Comparison of ENCODE assay signal across 8 cellular contexts in genomic region chr7:28096713-28097112, GRCh38.
DNase-seq lines count a peak whose midpoint lies in the region; ATAC-seq and TF ChIP-seq lines count a peak whose summit lies in the region.

No MANE protein-coding gene starts in this region.

- under 1% methylated on average over 3 of the region's 3 CpGs for WGBS in prostate gland

- H3K9me3 Mint-ChIP-seq in activated naive CD8-positive, alpha-beta T cell treated with anti-CD3 and anti-CD28 coated beads, Interleukin-2, amount 50 U/mL, for 24 hours = no peaks in the 10 kb centered on the region

- H3K36me3 ChIP-seq in PC-9 (ENCODE audit: low read depth) = no peaks in the 10 kb centered on the region
- no peaks in the 10 kb centered on the region for H3K36me3 ChIP-seq in cardiac muscle cell
- no peaks in the 10 kb centered on the region for H3K36me3 ChIP-seq in prostate gland

- H3K79me2 ChIP-seq in PC-9 (ENCODE audit: low read depth) = no peaks in the 10 kb centered on the region

- peaks cover 28% of the 10 kb centered on the region for H3K4me1 Mint-ChIP-seq in activated naive CD8-positive, alpha-beta T cell treated with anti-CD3 and anti-CD28 coated beads, Interleukin-2, amount 50 U/mL, for 24 hours

- TF ChIP-seq CTCF in PC-9 (conservative IDR thresholded peaks at IDR 0.05) = peak; percentile 98
- peak; percentile 77 for TF ChIP-seq CTCF in cardiac muscle cell (IDR thresholded peaks at IDR 0.05; ENCODE audit: low read depth, low read length)
- TF ChIP-seq CTCF in prostate gland (IDR thresholded peaks at IDR 0.05) = peak; percentile 56 to 85 (median 80)

- H3K9me3 ChIP-seq in PC-9 (ENCODE audit: insufficient read depth, low read depth) = no peaks in the 10 kb centered on the region
- no peaks in the 10 kb centered on the region for H3K9me3 ChIP-seq in cardiac muscle cell (ENCODE audit: low read depth)
- H3K9me3 ChIP-seq in prostate gland = no peaks in the 10 kb centered on the region

- no TSS peak for BruUV-seq in PC-9 (replicated peaks; lab: Mats Ljungman, UMichigan)

- no peaks in the 10 kb centered on the region for H4K20me1 ChIP-seq in PC-9 (ENCODE audit: insufficient read depth)

- POLR2A ChIA-PET in PC-9 (lab: Charles Lee; ENCODE audit: unreplicated experiment) = interaction anchor here (0.5 to 0.7 kb wide), 2 partner anchors 168 to 510 kb away, joined by 5 to 20 read pairs; no protein-coding TSS in a partner anchor

- H3K36me3 Mint-ChIP-seq in activated naive CD8-positive, alpha-beta T cell treated with anti-CD3 and anti-CD28 coated beads, Interleukin-2, amount 50 U/mL, for 24 hours (ENCODE audit: low read depth) = peaks cover 3% of the 10 kb centered on the region

- H3K9me2 ChIP-seq in PC-9 (ENCODE audit: insufficient read depth) = no peaks in the 10 kb centered on the region

- H3K4me3 Mint-ChIP-seq in activated naive CD8-positive, alpha-beta T cell treated with anti-CD3 and anti-CD28 coated beads, Interleukin-2, amount 50 U/mL, for 24 hours = no peak overlapping the region

- H3K4me3 ChIP-seq in PC-9 (no peak overlapping the region), cardiac muscle cell (no peak overlapping the region), prostate gland (no peak overlapping the region)

- H3K27ac ChIP-seq in PC-9 (no peak overlapping the region), cardiac muscle cell (no peak overlapping the region), prostate gland (no peak overlapping the region)

- H2AFZ ChIP-seq in PC-9 = no peak overlapping the region

- DNase-seq in D341Med (ENCODE audit: low spot score) = peak; percentile 74
- peak; percentile 52 to 64 for DNase-seq in PC-9
- DNase-seq in activated naive CD8-positive, alpha-beta T cell treated with anti-CD3 and anti-CD28 coated beads, Interleukin-2, amount 50 U/mL, for 24 hours = peak; percentile 39
- peak; percentile 70 to 84 for DNase-seq in cardiac muscle cell (ENCODE audit: low read depth in 1 of 2, low spot score in 1 of 2)
- peak; percentile 66 for DNase-seq in prostate gland (ENCODE audit: low spot score)

- 0 out of 2 replicates have a peak, but pooled peaks cover 3% of the 10 kb centered on the region for H3K4me1 ChIP-seq in PC-9 (replicated peaks; ENCODE audit: insufficient read depth)
- no peaks in the 10 kb centered on the region for H3K4me1 ChIP-seq in cardiac muscle cell (ENCODE audit: low read depth)
- no peaks in the 10 kb centered on the region for H3K4me1 ChIP-seq in prostate gland (replicated peaks)

- H3F3A ChIP-seq in PC-9 (ENCODE audit: insufficient read depth, low read depth) = no peaks in the 10 kb centered on the region

- no peak for TF ChIP-seq POLR2A in prostate gland (IDR thresholded peaks at IDR 0.05)

- H3K27ac Mint-ChIP-seq in activated naive CD8-positive, alpha-beta T cell treated with anti-CD3 and anti-CD28 coated beads, Interleukin-2, amount 50 U/mL, for 24 hours = no peak overlapping the region

- H3K27me3 ChIP-seq in PC-9 (ENCODE audit: insufficient read depth, low read depth) = no peaks in the 10 kb centered on the region
- H3K27me3 ChIP-seq in cardiac muscle cell = no peaks in the 10 kb centered on the region
- no peaks in the 10 kb centered on the region for H3K27me3 ChIP-seq in prostate gland (replicated peaks; ENCODE audit: insufficient read depth)

- CTCF ChIA-PET in PC-9 (lab: Charles Lee) = interaction anchor here (0.5 to 2.3 kb wide), 12 partner anchors 12 to 1512 kb away, joined by 3 to 16 read pairs (median 4); no protein-coding TSS in a partner anchor

- no peak overlapping the region for H3K4me2 ChIP-seq in PC-9

- intact Hi-C loops in PC-9 (cut with micrococcal nuclease; ENCODE audit: unreplicated experiment) (loop anchor here (1.0 to 10.0 kb wide), 5 partner anchors 724 to 1727 kb away; partner anchors contain the start of gene HOXA9), prostate gland (cut with DNase I) (loop anchor here (5.0 to 10.0 kb wide), 7 partner anchors 34 to 899 kb away; partner anchors contain the start of genes HIBADH and TAX1BP1)

- peak; percentile 45 for ATAC-seq in HG02678 (IDR thresholded peaks at IDR 0.05; ENCODE audit: unreplicated experiment)
- ATAC-seq in activated naive CD8-positive, alpha-beta T cell treated with anti-CD3 and anti-CD28 coated beads, Interleukin-2, amount 50 U/mL, for 24 hours = peak; percentile 75
- ATAC-seq in GM18858 (IDR thresholded peaks at IDR 0.05; ENCODE audit: unreplicated experiment) = no peak
- ATAC-seq in HG02571 (IDR thresholded peaks at IDR 0.05; ENCODE audit: unreplicated experiment) = no peak

- H3K27me3 Mint-ChIP-seq in activated naive CD8-positive, alpha-beta T cell treated with anti-CD3 and anti-CD28 coated beads, Interleukin-2, amount 50 U/mL, for 24 hours = no peaks in the 10 kb centered on the region

Comparison
In these comparisons a context has a peak if more than half of its experiments do, and no peak if none do; other contexts are left out.
1. ATAC-seq: peak in HG02678 (single experiment) and activated naive CD8-positive, alpha-beta T cell treated with anti-CD3 and anti-CD28 coated beads, Interleukin-2, amount 50 U/mL, for 24 hours (single experiment); none in GM18858 (single experiment) and HG02571 (single experiment).
2. Peak in every context shown above with its lines, with median percentiles within 50 percentile points of each other: DNase-seq and CTCF ChIP-seq.